8 cellular contexts compared by ENCODE assay signal in the genomic region with DNA sequence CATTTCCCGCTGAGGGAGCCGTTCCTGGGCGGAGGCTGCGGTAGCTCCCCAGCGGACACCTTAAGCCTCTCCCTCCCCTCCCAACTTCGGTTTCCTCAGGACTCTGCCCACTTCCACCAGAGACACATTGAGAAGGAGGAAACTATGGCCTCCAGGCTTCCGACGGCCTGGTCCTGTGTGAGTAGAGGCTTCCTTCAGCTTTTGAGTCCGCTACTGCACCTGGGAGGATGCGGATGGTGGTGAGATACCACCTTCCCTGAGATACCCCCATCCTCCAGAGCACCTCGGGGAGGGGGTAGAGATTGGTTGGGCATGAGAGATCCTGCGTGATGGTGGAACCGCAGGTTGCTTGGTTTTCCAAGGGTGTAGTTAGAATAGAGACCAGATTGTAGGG. TPM values are rescaled to one million over a fixed set of nuclear protein-coding genes. Genes with fewer than 3 reads are reported as not detected.
DNase-seq lines count a peak whose midpoint lies in the region; ATAC-seq and TF ChIP-seq lines count a peak whose summit lies in the region.

No MANE protein-coding gene starts in this region.

- intact Hi-C loops in CD14-positive monocyte (cut with micrococcal nuclease) = loop anchor here (2.0 to 10.0 kb wide), 9 partner anchors 93 to 1779 kb away; a partner anchor contains a TSS

- peak in 1 of 2 donors; percentile 8 for ATAC-seq in naive thymus-derived CD8-positive, alpha-beta T cell

- POLR2A ChIA-PET in naive thymus-derived CD8-positive, alpha-beta T cell (lab: Charles Lee) = interaction anchor here (0.6 to 2.9 kb wide), 38 partner anchors 8 to 993 kb away, joined by 3 to 36 read pairs (median 5); a partner anchor contains a TSS

- peaks cover 14% of the 10 kb centered on the region for H3K4me1 Mint-ChIP-seq in CD14-positive monocyte
- H3K4me1 Mint-ChIP-seq in chondrocyte (ENCODE audit: low read depth) = peaks cover 12% of the 10 kb centered on the region
- H3K4me1 Mint-ChIP-seq in naive thymus-derived CD8-positive, alpha-beta T cell = peaks cover 11 to 31% (median 22%) of the 10 kb centered on the region in 4 donors

- H3K36me3 Mint-ChIP-seq in CD14-positive monocyte (peaks cover 32 to 55% of the 10 kb centered on the region in 2 donors), chondrocyte (ENCODE audit: low read depth) (peaks cover 61% of the 10 kb centered on the region)
- H3K36me3 Mint-ChIP-seq in naive thymus-derived CD8-positive, alpha-beta T cell = peaks cover 27 to 75% (median 60%) of the 10 kb centered on the region in 3 donors

- H3K9me3 ChIP-seq in KOPT-K1 (ENCODE audit: insufficient read depth, low read length, poor library complexity, severe bottlenecking) = peaks cover 94% of the 10 kb centered on the region

- H3K27me3 Mint-ChIP-seq in CD14-positive monocyte (ENCODE audit: low read depth in 3 of 3) (peaks cover 1 to 5% (median 1%) of the 10 kb centered on the region in 3 donors), chondrocyte (ENCODE audit: low read depth) (no peaks in the 10 kb centered on the region)
- no peaks in the 10 kb centered on the region for H3K27me3 Mint-ChIP-seq in naive thymus-derived CD8-positive, alpha-beta T cell

- no peak for DNase-seq in CD14-positive monocyte (ENCODE audit: low spot score)
- no peak for DNase-seq in chondrocyte (ENCODE audit: low spot score)
- DNase-seq in naive thymus-derived CD8-positive, alpha-beta T cell = no peak
- DNase-seq in NCI-H2107 treated with DMSO at 0.1 percent for 48 hours (lab: John Stamatoyannopoulos, UW; ENCODE audit: unreplicated experiment) = no peak
- no peak for DNase-seq in stimulated activated naive CD4-positive, alpha-beta T cell (lab: John Stamatoyannopoulos, UW)
- DNase-seq in mesenteric fat pad (ENCODE audit: low spot score) = no peak
- DNase-seq in NK-92 treated with Interleukin-12 subunit alpha and Interleukin-12 subunit beta, amount 100 ng/mL, for 24 hours (lab: John Stamatoyannopoulos, UW) = no peak

- H3K9me3 Mint-ChIP-seq in CD14-positive monocyte (peaks cover 48 to 98% (median 96%) of the 10 kb centered on the region in 7 donors), chondrocyte (ENCODE audit: low read depth) (peaks cover 50% of the 10 kb centered on the region)
- peaks cover under 1 to 96% (median 24%) of the 10 kb centered on the region in 9 donors for H3K9me3 Mint-ChIP-seq in naive thymus-derived CD8-positive, alpha-beta T cell

- H3K27ac Mint-ChIP-seq in CD14-positive monocyte (peak overlapping the region; percentile 98 to 100 (median 99)), chondrocyte (ENCODE audit: unreplicated experiment) (peak overlapping the region; percentile 99)
- H3K27ac Mint-ChIP-seq in naive thymus-derived CD8-positive, alpha-beta T cell = peak overlapping the region; percentile 96 to 100 (median 99)

- TF ChIP-seq CTCF in CD14-positive monocyte (IDR thresholded peaks at IDR 0.05) = no peak
- TF ChIP-seq CTCF in chondrocyte (IDR thresholded peaks at IDR 0.05) = no peak

- H3K27ac ChIP-seq in KOPT-K1 (ENCODE audit: low read depth, low read length, poor library complexity, severe bottlenecking) = peak overlapping the region; percentile 82

- peak overlapping the region; percentile 83 to 91 for H3K4me3 Mint-ChIP-seq in CD14-positive monocyte
- peak overlapping the region; percentile 95 for H3K4me3 Mint-ChIP-seq in chondrocyte (ENCODE audit: unreplicated experiment)
- H3K4me3 Mint-ChIP-seq in naive thymus-derived CD8-positive, alpha-beta T cell = peak overlapping the region; percentile 87 to 98 (median 90)

- peaks cover 24% of the 10 kb centered on the region for H3K36me3 ChIP-seq in KOPT-K1 (ENCODE audit: insufficient read depth, low read length)

RNA-seq across cellular contexts. Expression of a gene that starts 1.0 kb away (rescaled TPM):
- polyA plus RNA-seq in CD14-positive monocyte = 1 to 10 TPM; 5.8 to 9.0 TPM
- total RNA-seq in chondrocyte = 12.7 to 14.1 TPM (median 13.2 TPM) in 3 replicates
- 100 to 1,000 TPM; 110 to 119 TPM for total RNA-seq in naive thymus-derived CD8-positive, alpha-beta T cell
- 10 to 100 TPM; 26.5 to 38.7 (median 34.9) TPM for polyA plus RNA-seq in naive thymus-derived CD8-positive, alpha-beta T cell
- 20.5 TPM for total RNA-seq in mesenteric fat pad

RNA-seq across cellular contexts. Expression of a gene that starts 33.2 kb away (rescaled TPM):
- polyA plus RNA-seq in CD14-positive monocyte = 1 to 10 TPM in 1 of 2 donors, under 1 TPM in 1; 0.56 to 1.2 TPM
- total RNA-seq in chondrocyte = 8.1 to 11.5 TPM (median 9.2 TPM) in 3 replicates
- total RNA-seq in naive thymus-derived CD8-positive, alpha-beta T cell = 10 to 100 TPM; 16.2 to 17.4 TPM
- 10 to 100 TPM in 1 of 3 donors, 1 to 10 TPM in 2; 5.9 to 11.9 (median 7.6) TPM for polyA plus RNA-seq in naive thymus-derived CD8-positive, alpha-beta T cell
- total RNA-seq in mesenteric fat pad = 8.3 TPM

RNA-seq across cellular contexts. Expression of a gene that starts 44.9 kb away (rescaled TPM):
- polyA plus RNA-seq in CD14-positive monocyte = 1 to 10 TPM; 1.5 to 2.2 TPM
- total RNA-seq in chondrocyte = 16.2 to 24.7 TPM (median 17.4 TPM) in 3 replicates
- 10 to 100 TPM; 57.4 to 60.1 TPM for total RNA-seq in naive thymus-derived CD8-positive, alpha-beta T cell
- polyA plus RNA-seq in naive thymus-derived CD8-positive, alpha-beta T cell = 10 to 100 TPM; 19.5 to 35.2 (median 23.9) TPM
- 25.2 TPM for total RNA-seq in mesenteric fat pad
